Comparison of ENCODE assay signal across 8 cellular contexts in the genomic region with DNA sequence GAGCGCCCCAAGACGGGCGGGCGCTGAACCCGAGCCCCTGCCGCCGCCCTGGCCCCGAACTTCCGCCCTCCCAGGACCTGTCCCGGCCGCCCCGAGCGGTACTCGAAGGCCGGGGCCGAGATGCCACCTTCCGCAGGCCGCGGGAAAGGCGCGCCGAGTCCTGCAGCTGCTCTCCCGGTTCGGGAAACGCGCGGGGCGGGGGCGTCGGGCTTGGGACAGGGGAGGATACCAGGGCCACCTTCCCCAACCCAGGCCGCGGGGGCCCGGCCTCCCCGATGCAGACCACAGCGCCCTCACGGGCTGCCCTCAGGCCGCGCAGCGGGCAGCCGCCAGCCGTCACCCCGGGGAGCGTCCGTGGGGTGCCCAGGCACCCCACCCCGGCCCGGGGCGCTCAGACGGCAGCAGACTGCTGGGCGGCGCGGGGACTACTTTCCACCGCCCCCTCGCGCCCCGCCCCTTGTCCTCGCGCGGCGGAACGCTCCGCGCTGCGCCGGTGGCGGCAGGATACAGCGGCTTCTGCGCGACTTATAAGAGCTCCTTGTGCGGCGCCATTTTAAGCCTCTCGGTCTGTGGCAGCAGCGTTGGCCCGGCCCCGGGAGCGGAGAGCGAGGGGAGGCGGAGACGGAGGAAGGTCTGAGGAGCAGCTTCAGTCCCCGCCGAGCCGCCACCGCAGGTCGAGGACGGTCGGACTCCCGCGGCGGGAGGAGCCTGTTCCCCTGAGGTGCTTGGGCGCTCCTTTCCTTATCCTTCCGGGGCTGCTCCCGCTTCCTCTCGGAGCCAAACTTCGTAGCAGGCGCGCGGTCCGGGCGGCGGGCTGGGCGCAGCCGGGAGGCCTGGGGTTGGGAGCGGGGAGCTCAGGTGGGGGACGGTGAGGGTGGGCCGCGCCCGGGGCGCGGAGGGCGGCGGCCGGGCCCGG. TPM values are rescaled to one million over a fixed set of nuclear protein-coding genes. Genes with fewer than 3 reads are reported as not detected.
A peak's percentile ranks its signal among the peaks of the same experiment; 100 is the strongest.
DNase-seq lines count a peak whose midpoint lies in the region; ATAC-seq and TF ChIP-seq lines count a peak whose summit lies in the region.

TSS of gene CTNNB1 (plus strand) at position 556 of the 916 bp plus-strand sequence. CDS start 24,564 bp downstream, outside the sequence.

- H3K27ac ChIP-seq in HUES64 (ENCODE audit: low read depth, low read length) = peak within 1 kb of the TSS; percentile 99
- peak within 1 kb of the TSS; percentile 89 for H3K27ac ChIP-seq in PC-9
- peak within 1 kb of the TSS; percentile 98 to 99 (median 98) for H3K27ac ChIP-seq in esophagus muscularis mucosa (replicated peaks in 1 of 4)

- POLR2A ChIA-PET in PC-9 (lab: Charles Lee; ENCODE audit: unreplicated experiment) = interaction anchor here (0.6 to 1.2 kb wide), 8 partner anchors 68 to 742 kb away, joined by 3 to 7 read pairs (median 4); no protein-coding TSS in a partner anchor

- BruUV-seq in PC-9 (replicated peaks; lab: Mats Ljungman, UMichigan) = no TSS peak

- H3K4me1 ChIP-seq in HUES64 (ENCODE audit: insufficient read depth, low read length) (peaks cover 35% of the 10 kb centered on the region), PC-9 (replicated peaks; ENCODE audit: insufficient read depth) (peaks cover 31% of the 10 kb centered on the region), esophagus muscularis mucosa (peaks cover 27 to 45% (median 37%) of the 10 kb centered on the region in 4 donors)

- peaks cover 42% of the 10 kb centered on the region for H4K20me1 ChIP-seq in PC-9 (ENCODE audit: insufficient read depth)

- H2AFZ ChIP-seq in PC-9 = peak within 1 kb of the TSS; percentile 94

- H3K36me3 ChIP-seq in HUES64 (ENCODE audit: insufficient read depth, low read length) (no peaks in the 10 kb centered on the region), PC-9 (ENCODE audit: low read depth) (peaks cover 8% of the 10 kb centered on the region), esophagus muscularis mucosa (no peaks in the 10 kb centered on the region)

- under 1% methylated on average over 106 of the region's 112 CpGs for WGBS in HUES64
- no CpG with 5 or more reads among the region's 112 CpGs for WGBS in esophagus muscularis mucosa

- H3K9me2 ChIP-seq in PC-9 (ENCODE audit: insufficient read depth) = no peaks in the 10 kb centered on the region

- no peak for TF ChIP-seq EP300 in esophagus muscularis mucosa (IDR thresholded peaks at IDR 0.05)

- CTCF ChIA-PET in PC-9 (lab: Charles Lee) = interaction anchor here (0.6 to 1.0 kb wide), 4 partner anchors 186 to 709 kb away, joined by 3 to 17 read pairs (median 8); no protein-coding TSS in a partner anchor

- H3K79me2 ChIP-seq in PC-9 (ENCODE audit: low read depth) = peaks cover 47% of the 10 kb centered on the region

- H3K9me3 ChIP-seq in HUES64 (ENCODE audit: insufficient read depth, low read depth, low read length) (no peaks in the 10 kb centered on the region), PC-9 (ENCODE audit: insufficient read depth, low read depth) (no peaks in the 10 kb centered on the region), esophagus muscularis mucosa (no peaks in the 10 kb centered on the region)

- intact Hi-C loops in PC-9 (cut with micrococcal nuclease; ENCODE audit: unreplicated experiment) = loop anchor here (2.0 to 5.0 kb wide), 5 partner anchors 82 to 742 kb away; partner anchors contain the start of gene RPL14
- intact Hi-C loops in esophagus muscularis mucosa (cut with DNase I) = loop anchor here (10.0 kb wide), 1 partner anchor 884 kb away; no protein-coding TSS in a partner anchor

- no peak for TF ChIP-seq CTCF in PC-9 (conservative IDR thresholded peaks at IDR 0.05)
- TF ChIP-seq CTCF in esophagus muscularis mucosa (IDR thresholded peaks at IDR 0.05) = peak in 2 of 3 experiments; percentile 16 to 19

- peak; percentile 45 for DNase-seq in DMS 273 treated with DMSO at 0.1 percent for 48 hours (lab: John Stamatoyannopoulos, UW)
- peak; percentile 77 to 89 for DNase-seq in PC-9
- peak; percentile 94 to 95 for DNase-seq in activated T-cell treated with anti-CD3 and anti-CD28 coated beads, Interleukin-2, amount 50 U/mL, for 48 hours
- DNase-seq in esophagus muscularis mucosa (ENCODE audit: extremely low spot score) = peak; percentile 98
- DNase-seq in myocyte (ENCODE audit: low read depth) = peak; percentile 94
- DNase-seq in stimulated activated CD8-positive, alpha-beta memory T cell treated with anti-CD3 and anti-CD28 coated beads, Interleukin-7, amount 100 ng/mL, for 48 hours (ENCODE audit: extremely low read depth in 1 of 2, low read depth in 1 of 2) = peak; percentile 76 to 78

- peak within 1 kb of the TSS; percentile 99 for H3K4me2 ChIP-seq in PC-9

- peak; percentile 63 for ATAC-seq in GM21447 (IDR thresholded peaks at IDR 0.05; ENCODE audit: unreplicated experiment)

- peak within 1 kb of the TSS; percentile 82 for H3K4me3 ChIP-seq in HUES64 (ENCODE audit: low read length)
- peak within 1 kb of the TSS; percentile 95 for H3K4me3 ChIP-seq in PC-9
- peak within 1 kb of the TSS; percentile 91 to 98 (median 96) for H3K4me3 ChIP-seq in esophagus muscularis mucosa

- peak; percentile 92 for TF ChIP-seq POLR2A in esophagus muscularis mucosa (IDR thresholded peaks at IDR 0.05; ENCODE audit: low read depth)

- H3F3A ChIP-seq in PC-9 (ENCODE audit: insufficient read depth, low read depth) = no peaks in the 10 kb centered on the region

- H3K27me3 ChIP-seq in HUES64 (ENCODE audit: insufficient read depth, low read length) (peaks cover 3% of the 10 kb centered on the region; the same call in 1 of the 2 replicates), PC-9 (ENCODE audit: insufficient read depth, low read depth) (no peaks in the 10 kb centered on the region), esophagus muscularis mucosa (no peaks in the 10 kb centered on the region)

- H3K9ac ChIP-seq in HUES64 (ENCODE audit: low read depth, low read length) = peak within 1 kb of the TSS; percentile 99

RNA-seq across cellular contexts. Expression of gene CTNNB1, which starts in this region (rescaled TPM):
- polyA plus RNA-seq in HUES64 (2013, experiment 1 of 2) = 325 TPM
- polyA plus RNA-seq in HUES64 (2013, experiment 2 of 2) = 344 TPM
- total RNA-seq in PC-9 (2021) (251 and 293 TPM in 2 replicates), esophagus muscularis mucosa (100 to 1,000 TPM; 340 to 406 (median 367) TPM), myocyte (430 and 490 TPM in 2 replicates)
- polyA plus RNA-seq in myocyte (2012) = 361 TPM

Comparison
In these comparisons a context has a peak if more than half of its experiments do, and no peak if none do; other contexts are left out.
1. Peak in every context shown above with its lines: DNase-seq, ATAC-seq, H3K4me3 ChIP-seq and H3K27ac ChIP-seq.
2. DNase-seq: peak in every context shown above with its lines; median percentile 98 in esophagus muscularis mucosa; 94 in activated T-cell treated with anti-CD3 and anti-CD28 coated beads, Interleukin-2, amount 50 U/mL, for 48 hours; 94 in myocyte; 83 in PC-9; 77 in stimulated activated CD8-positive, alpha-beta memory T cell treated with anti-CD3 and anti-CD28 coated beads, Interleukin-7, amount 100 ng/mL, for 48 hours; 45 in DMS 273 treated with DMSO at 0.1 percent for 48 hours.